Comparison of ENCODE assay signal across 1 cellular context in the genomic region with DNA sequence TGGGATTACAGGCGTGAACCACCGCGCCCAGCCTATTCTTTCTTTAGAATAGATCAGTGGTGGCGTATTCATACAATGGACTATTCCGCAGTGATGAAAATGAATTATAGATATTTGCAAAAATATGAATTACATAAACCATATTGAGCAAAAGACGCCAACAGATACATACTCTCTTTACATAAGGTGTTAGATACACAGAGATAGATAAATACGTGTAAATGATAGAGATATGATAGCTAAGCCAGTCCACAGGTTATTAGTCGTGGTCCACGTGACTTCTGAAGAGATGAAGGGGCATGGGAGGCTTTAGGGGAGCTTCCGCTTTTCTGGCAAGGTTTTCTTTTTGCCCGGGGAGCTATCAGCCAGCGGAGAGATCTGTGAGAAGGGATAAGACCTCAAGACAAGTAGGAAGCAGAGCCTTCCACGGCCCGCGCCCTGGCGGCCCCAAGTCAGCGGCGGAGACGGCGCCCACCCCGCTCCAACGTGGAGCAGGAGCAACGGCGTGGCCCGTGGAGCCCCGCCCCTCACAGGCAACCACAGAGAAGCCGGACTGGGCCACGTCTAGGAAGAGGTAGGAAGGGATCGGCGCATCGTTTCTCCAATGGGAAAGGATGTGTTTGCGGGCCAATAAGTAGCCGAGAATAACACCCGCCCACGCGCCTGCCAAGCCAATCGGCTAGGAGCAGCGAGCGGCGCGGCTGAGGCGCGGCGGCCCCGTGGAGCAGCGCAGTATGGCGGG.
TF ChIP-seq lines count a peak whose summit lies in the region.

A gene (plus strand): TSS at position 704 of the 742 bp plus-strand sequence. CDS start 31 bp downstream, at position 735.

TF ChIP-seq in K562, 482 proteins besides CTCF, POLR2A, EP300 and RAD21 (continued from another document and continues in another):
- TF ChIP-seq, protein P1, sequence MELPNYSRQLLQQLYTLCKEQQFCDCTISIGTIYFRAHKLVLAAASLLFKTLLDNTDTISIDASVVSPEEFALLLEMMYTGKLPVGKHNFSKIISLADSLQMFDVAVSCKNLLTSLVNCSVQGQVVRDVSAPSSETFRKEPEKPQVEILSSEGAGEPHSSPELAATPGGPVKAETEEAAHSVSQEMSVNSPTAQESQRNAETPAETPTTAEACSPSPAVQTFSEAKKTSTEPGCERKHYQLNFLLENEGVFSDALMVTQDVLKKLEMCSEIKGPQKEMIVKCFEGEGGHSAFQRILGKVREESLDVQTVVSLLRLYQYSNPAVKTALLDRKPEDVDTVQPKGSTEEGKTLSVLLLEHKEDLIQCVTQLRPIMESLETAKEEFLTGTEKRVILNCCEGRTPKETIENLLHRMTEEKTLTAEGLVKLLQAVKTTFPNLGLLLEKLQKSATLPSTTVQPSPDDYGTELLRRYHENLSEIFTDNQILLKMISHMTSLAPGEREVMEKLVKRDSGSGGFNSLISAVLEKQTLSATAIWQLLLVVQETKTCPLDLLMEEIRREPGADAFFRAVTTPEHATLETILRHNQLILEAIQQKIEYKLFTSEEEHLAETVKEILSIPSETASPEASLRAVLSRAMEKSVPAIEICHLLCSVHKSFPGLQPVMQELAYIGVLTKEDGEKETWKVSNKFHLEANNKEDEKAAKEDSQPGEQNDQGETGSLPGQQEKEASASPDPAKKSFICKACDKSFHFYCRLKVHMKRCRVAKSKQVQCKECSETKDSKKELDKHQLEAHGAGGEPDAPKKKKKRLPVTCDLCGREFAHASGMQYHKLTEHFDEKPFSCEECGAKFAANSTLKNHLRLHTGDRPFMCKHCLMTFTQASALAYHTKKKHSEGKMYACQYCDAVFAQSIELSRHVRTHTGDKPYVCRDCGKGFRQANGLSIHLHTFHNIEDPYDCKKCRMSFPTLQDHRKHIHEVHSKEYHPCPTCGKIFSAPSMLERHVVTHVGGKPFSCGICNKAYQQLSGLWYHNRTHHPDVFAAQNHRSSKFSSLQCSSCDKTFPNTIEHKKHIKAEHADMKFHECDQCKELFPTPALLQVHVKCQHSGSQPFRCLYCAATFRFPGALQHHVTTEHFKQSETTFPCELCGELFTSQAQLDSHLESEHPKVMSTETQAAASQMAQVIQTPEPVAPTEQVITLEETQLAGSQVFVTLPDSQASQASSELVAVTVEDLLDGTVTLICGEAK (IDR thresholded peaks at IDR 0.05): no peak; the same call in 1 of the 2 replicates
- TF ChIP-seq, protein P1 (CRISPR knock-in tag; IDR thresholded peaks at IDR 0.05): no peak
- TF ChIP-seq, protein P2, sequence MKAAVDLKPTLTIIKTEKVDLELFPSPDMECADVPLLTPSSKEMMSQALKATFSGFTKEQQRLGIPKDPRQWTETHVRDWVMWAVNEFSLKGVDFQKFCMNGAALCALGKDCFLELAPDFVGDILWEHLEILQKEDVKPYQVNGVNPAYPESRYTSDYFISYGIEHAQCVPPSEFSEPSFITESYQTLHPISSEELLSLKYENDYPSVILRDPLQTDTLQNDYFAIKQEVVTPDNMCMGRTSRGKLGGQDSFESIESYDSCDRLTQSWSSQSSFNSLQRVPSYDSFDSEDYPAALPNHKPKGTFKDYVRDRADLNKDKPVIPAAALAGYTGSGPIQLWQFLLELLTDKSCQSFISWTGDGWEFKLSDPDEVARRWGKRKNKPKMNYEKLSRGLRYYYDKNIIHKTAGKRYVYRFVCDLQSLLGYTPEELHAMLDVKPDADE (conservative IDR thresholded peaks at IDR 0.05; ENCODE audit: control insufficient read depth, low read depth, low read length): no peak; the same call in 1 of the 2 replicates
- TF ChIP-seq NFRKB (IDR thresholded peaks at IDR 0.05; ENCODE audit: low read depth) (peak; percentile 42; the same call in 1 of the 2 replicates), PURB (CRISPR knock-in tag; IDR thresholded peaks at IDR 0.05; ENCODE audit: low read depth) (no peak), SUPT5H (IDR thresholded peaks at IDR 0.05) (peak; percentile 79), KLF6 (CRISPR knock-in tag; IDR thresholded peaks at IDR 0.05; ENCODE audit: borderline replicate concordance) (peak; percentile 78; the same call in 1 of the 2 replicates), MEIS2 (IDR thresholded peaks at IDR 0.05; ENCODE audit: partially characterized antibody) (no peak), PHB2 (IDR thresholded peaks at IDR 0.05; ENCODE audit: low read depth) (no peak), FOXJ3 (CRISPR knock-in tag; IDR thresholded peaks at IDR 0.05) (no peak), PPARD (CRISPR knock-in tag; IDR thresholded peaks at IDR 0.05) (no peak), ZNF24 (IDR thresholded peaks at IDR 0.05) (peak; percentile 44; the same call in 1 of the 2 replicates), KAT7 (CRISPR knock-in tag; IDR thresholded peaks at IDR 0.05; ENCODE audit: borderline replicate concordance) (no peak; the same call in 1 of the 2 replicates), ZBTB1 (CRISPR knock-in tag; IDR thresholded peaks at IDR 0.05; ENCODE audit: borderline replicate concordance, low read depth) (no peak), ELF1 (tag; IDR thresholded peaks at IDR 0.05) (peak; percentile 79), ZNF431 (CRISPR knock-in tag; IDR thresholded peaks at IDR 0.05) (no peak), L3MBTL2 (IDR thresholded peaks at IDR 0.05) (peak; percentile 90), SMAD2 (IDR thresholded peaks at IDR 0.05; ENCODE audit: low read depth, low read length) (no peak), DNMT1 (IDR thresholded peaks at IDR 0.05) (no peak), EP400 (IDR thresholded peaks at IDR 0.05) (peak; percentile 99), TCF7L2 (IDR thresholded peaks at IDR 0.05; ENCODE audit: low read depth, low read length) (no peak), PCBP1 (IDR thresholded peaks at IDR 0.05; ENCODE audit: low read depth, low read length, poor library complexity, severe bottlenecking) (no peak), SP2 (IDR thresholded peaks at IDR 0.05; ENCODE audit: extremely low read depth, low read depth, low read length, poor library complexity, severe bottlenecking) (no peak), POLR2AphosphoS5 (IDR thresholded peaks at IDR 0.05; ENCODE audit: control insufficient read depth, insufficient read depth, low read depth, low read length) (peak; percentile 56), MCM5 (IDR thresholded peaks at IDR 0.05; ENCODE audit: low read depth) (no peak), ZNF764 (CRISPR knock-in tag; IDR thresholded peaks at IDR 0.05; ENCODE audit: low read depth) (no peak), RNF2 (IDR thresholded peaks at IDR 0.05) (no peak), ZFX (CRISPR knock-in tag; IDR thresholded peaks at IDR 0.05) (peak; percentile 52), ZNF121 (CRISPR knock-in tag; conservative IDR thresholded peaks at IDR 0.05) (no peak), JUNB (CRISPR knock-in tag; conservative IDR thresholded peaks at IDR 0.05) (no peak), NR2C1 (IDR thresholded peaks at IDR 0.05) (0 out of 2 replicates have a peak, but pooled peaks have one; percentile 13), NR2C1 (tag; IDR thresholded peaks at IDR 0.05) (no peak), HMGN3 (IDR thresholded peaks at IDR 0.05; ENCODE audit: borderline replicate concordance, extremely low read depth, insufficient read length, low read depth, low read length) (peak; percentile 48)
- TF ChIP-seq, protein P3, sequence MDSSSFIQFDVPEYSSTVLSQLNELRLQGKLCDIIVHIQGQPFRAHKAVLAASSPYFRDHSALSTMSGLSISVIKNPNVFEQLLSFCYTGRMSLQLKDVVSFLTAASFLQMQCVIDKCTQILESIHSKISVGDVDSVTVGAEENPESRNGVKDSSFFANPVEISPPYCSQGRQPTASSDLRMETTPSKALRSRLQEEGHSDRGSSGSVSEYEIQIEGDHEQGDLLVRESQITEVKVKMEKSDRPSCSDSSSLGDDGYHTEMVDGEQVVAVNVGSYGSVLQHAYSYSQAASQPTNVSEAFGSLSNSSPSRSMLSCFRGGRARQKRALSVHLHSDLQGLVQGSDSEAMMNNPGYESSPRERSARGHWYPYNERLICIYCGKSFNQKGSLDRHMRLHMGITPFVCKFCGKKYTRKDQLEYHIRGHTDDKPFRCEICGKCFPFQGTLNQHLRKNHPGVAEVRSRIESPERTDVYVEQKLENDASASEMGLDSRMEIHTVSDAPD (CRISPR knock-in tag; IDR thresholded peaks at IDR 0.05): no peak
- TF ChIP-seq, protein P4, sequence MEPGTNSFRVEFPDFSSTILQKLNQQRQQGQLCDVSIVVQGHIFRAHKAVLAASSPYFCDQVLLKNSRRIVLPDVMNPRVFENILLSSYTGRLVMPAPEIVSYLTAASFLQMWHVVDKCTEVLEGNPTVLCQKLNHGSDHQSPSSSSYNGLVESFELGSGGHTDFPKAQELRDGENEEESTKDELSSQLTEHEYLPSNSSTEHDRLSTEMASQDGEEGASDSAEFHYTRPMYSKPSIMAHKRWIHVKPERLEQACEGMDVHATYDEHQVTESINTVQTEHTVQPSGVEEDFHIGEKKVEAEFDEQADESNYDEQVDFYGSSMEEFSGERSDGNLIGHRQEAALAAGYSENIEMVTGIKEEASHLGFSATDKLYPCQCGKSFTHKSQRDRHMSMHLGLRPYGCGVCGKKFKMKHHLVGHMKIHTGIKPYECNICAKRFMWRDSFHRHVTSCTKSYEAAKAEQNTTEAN (CRISPR knock-in tag; IDR thresholded peaks at IDR 0.05): no peak
- TF ChIP-seq, protein P5, sequence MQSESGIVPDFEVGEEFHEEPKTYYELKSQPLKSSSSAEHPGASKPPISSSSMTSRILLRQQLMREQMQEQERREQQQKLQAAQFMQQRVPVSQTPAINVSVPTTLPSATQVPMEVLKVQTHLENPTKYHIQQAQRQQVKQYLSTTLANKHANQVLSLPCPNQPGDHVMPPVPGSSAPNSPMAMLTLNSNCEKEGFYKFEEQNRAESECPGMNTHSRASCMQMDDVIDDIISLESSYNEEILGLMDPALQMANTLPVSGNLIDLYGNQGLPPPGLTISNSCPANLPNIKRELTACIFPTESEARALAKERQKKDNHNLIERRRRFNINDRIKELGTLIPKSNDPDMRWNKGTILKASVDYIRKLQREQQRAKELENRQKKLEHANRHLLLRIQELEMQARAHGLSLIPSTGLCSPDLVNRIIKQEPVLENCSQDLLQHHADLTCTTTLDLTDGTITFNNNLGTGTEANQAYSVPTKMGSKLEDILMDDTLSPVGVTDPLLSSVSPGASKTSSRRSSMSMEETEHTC (IDR thresholded peaks at IDR 0.05): no peak
- TF ChIP-seq, protein P6, sequence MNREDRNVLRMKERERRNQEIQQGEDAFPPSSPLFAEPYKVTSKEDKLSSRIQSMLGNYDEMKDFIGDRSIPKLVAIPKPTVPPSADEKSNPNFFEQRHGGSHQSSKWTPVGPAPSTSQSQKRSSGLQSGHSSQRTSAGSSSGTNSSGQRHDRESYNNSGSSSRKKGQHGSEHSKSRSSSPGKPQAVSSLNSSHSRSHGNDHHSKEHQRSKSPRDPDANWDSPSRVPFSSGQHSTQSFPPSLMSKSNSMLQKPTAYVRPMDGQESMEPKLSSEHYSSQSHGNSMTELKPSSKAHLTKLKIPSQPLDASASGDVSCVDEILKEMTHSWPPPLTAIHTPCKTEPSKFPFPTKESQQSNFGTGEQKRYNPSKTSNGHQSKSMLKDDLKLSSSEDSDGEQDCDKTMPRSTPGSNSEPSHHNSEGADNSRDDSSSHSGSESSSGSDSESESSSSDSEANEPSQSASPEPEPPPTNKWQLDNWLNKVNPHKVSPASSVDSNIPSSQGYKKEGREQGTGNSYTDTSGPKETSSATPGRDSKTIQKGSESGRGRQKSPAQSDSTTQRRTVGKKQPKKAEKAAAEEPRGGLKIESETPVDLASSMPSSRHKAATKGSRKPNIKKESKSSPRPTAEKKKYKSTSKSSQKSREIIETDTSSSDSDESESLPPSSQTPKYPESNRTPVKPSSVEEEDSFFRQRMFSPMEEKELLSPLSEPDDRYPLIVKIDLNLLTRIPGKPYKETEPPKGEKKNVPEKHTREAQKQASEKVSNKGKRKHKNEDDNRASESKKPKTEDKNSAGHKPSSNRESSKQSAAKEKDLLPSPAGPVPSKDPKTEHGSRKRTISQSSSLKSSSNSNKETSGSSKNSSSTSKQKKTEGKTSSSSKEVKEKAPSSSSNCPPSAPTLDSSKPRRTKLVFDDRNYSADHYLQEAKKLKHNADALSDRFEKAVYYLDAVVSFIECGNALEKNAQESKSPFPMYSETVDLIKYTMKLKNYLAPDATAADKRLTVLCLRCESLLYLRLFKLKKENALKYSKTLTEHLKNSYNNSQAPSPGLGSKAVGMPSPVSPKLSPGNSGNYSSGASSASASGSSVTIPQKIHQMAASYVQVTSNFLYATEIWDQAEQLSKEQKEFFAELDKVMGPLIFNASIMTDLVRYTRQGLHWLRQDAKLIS (CRISPR knock-in tag; IDR thresholded peaks at IDR 0.05): no peak
- TF ChIP-seq, protein P7, sequence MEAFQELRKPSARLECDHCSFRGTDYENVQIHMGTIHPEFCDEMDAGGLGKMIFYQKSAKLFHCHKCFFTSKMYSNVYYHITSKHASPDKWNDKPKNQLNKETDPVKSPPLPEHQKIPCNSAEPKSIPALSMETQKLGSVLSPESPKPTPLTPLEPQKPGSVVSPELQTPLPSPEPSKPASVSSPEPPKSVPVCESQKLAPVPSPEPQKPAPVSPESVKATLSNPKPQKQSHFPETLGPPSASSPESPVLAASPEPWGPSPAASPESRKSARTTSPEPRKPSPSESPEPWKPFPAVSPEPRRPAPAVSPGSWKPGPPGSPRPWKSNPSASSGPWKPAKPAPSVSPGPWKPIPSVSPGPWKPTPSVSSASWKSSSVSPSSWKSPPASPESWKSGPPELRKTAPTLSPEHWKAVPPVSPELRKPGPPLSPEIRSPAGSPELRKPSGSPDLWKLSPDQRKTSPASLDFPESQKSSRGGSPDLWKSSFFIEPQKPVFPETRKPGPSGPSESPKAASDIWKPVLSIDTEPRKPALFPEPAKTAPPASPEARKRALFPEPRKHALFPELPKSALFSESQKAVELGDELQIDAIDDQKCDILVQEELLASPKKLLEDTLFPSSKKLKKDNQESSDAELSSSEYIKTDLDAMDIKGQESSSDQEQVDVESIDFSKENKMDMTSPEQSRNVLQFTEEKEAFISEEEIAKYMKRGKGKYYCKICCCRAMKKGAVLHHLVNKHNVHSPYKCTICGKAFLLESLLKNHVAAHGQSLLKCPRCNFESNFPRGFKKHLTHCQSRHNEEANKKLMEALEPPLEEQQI (IDR thresholded peaks at IDR 0.05): no peak
